In genomic region chr3:149618151-149619123, GRCh38 we compare ENCODE assay signal across 10 cellular contexts. TPM values are rescaled to one million over a fixed set of nuclear protein-coding genes. Genes with fewer than 3 reads are reported as not detected.
DNase-seq lines count a peak whose midpoint lies in the region; ATAC-seq, FAIRE-seq and TF ChIP-seq lines count a peak whose summit lies in the region.
"Had no signal": no experiment of that assay in that cellular context is flagged by ENCODE, and none has a peak within 500 bp of the region (broad histone marks: within the 10 kb centered on the region; RNA-seq: fewer than 3 reads in every experiment).

No MANE protein-coding gene starts in this region.

- H3K4me3 ChIP-seq in liver (ENCODE audit: low read depth in 1 of 3, low read length in 3 of 3) = no peak overlapping the region
- H3K4me3 ChIP-seq in HepG2 (replicated peaks in 1 of 3; ENCODE audit: insufficient read depth in 1 of 3, low read depth in 2 of 3, low read length in 3 of 3) = no peak overlapping the region
- H3K4me3 ChIP-seq in aorta (ENCODE audit: low read length in 2 of 2) = no peak overlapping the region
- no peak overlapping the region for H3K4me3 ChIP-seq in suprapubic skin

- peaks cover 20% of the 10 kb centered on the region for H4K20me1 ChIP-seq in HepG2 (ENCODE audit: insufficient read depth, low read length)

- BruUV-seq in HepG2 (replicated peaks; lab: Mats Ljungman, UMichigan) = no TSS peak

- no peak for FAIRE-seq in HepG2 (lab: Jason Lieb, UNC)
- FAIRE-seq: bronchial epithelial cell had no signal

- TF ChIP-seq POLR2A in HepG2 (IDR thresholded peaks at IDR 0.05; ENCODE audit: insufficient read depth in 1 of 2, low read depth in 2 of 2, low read length in 2 of 2) = no peak
- TF ChIP-seq POLR2A in suprapubic skin (IDR thresholded peaks at IDR 0.05) = no peak

- TF ChIP-seq CTCF in liver (IDR thresholded peaks at IDR 0.05; ENCODE audit: low read depth, low read length, missing input control) = no peak
- no peak for TF ChIP-seq CTCF in HepG2 (CRISPR knock-in tag; IDR thresholded peaks at IDR 0.05)
- TF ChIP-seq CTCF in endothelial cell (IDR thresholded peaks at IDR 0.05; ENCODE audit: unreplicated experiment) = no peak
- no peak for TF ChIP-seq CTCF in suprapubic skin (IDR thresholded peaks at IDR 0.05)

- H3K4me3 Mint-ChIP-seq in endothelial cell (ENCODE audit: unreplicated experiment) = peak overlapping the region; percentile 54
- H3K4me3 Mint-ChIP-seq in naive thymus-derived CD8-positive, alpha-beta T cell = no peak overlapping the region

- in situ Hi-C loops in HepG2 (cut with HindIII; ENCODE audit: extremely low pct_ligation_motif_present, low pct_unique_long_range_greater_than_20kb) = no loop called here

- no peak for ATAC-seq in HepG2
- peak; percentile 78 for ATAC-seq in aorta (ENCODE audit: low FRiP score)
- ATAC-seq in naive thymus-derived CD8-positive, alpha-beta T cell = no peak
- ATAC-seq in GM21717 (IDR thresholded peaks at IDR 0.05; ENCODE audit: unreplicated experiment) = no peak

- H3K9me3 Mint-ChIP-seq in endothelial cell (ENCODE audit: unreplicated experiment) = no peaks in the 10 kb centered on the region
- no peaks in the 10 kb centered on the region for H3K9me3 Mint-ChIP-seq in naive thymus-derived CD8-positive, alpha-beta T cell

- intact Hi-C loops in HepG2 (cut with micrococcal nuclease; ENCODE audit: unreplicated experiment) = no loop called here
- intact Hi-C loops in aorta (cut with DNase I) = loop anchor here in 1 of 2 donors (5.0 kb wide), 2 partner anchors 36 to 39 kb away; partner anchors contain the start of gene WWTR1

- peaks cover 97% of the 10 kb centered on the region for H3K79me2 ChIP-seq in HepG2 (ENCODE audit: insufficient read depth, low read length)

- TF ChIP-seq RAD21 in liver (IDR thresholded peaks at IDR 0.05) (no peak), HepG2 (CRISPR knock-in tag; IDR thresholded peaks at IDR 0.05) (no peak)

- no peak for TF ChIP-seq EP300 in HepG2 (IDR thresholded peaks at IDR 0.05; ENCODE audit: low read depth in 2 of 2, low read length in 2 of 2)
- no peak for TF ChIP-seq EP300 in HepG2 (CRISPR knock-in tag; IDR thresholded peaks at IDR 0.05; ENCODE audit: borderline replicate concordance)
- no peak for TF ChIP-seq EP300 in suprapubic skin (IDR thresholded peaks at IDR 0.05)

- H3K27me3 Mint-ChIP-seq in endothelial cell (ENCODE audit: unreplicated experiment) = peaks cover 6% of the 10 kb centered on the region
- peaks cover 4 to 26% (median 9%) of the 10 kb centered on the region in 5 donors for H3K27me3 Mint-ChIP-seq in naive thymus-derived CD8-positive, alpha-beta T cell

- H3K4me2 ChIP-seq in HepG2 (ENCODE audit: low read depth, low read length) = no peak overlapping the region

- peaks cover 2 to 9% (median 5%) of the 10 kb centered on the region in 4 donors for H3K4me1 ChIP-seq in liver (ENCODE audit: control insufficient read depth in 4 of 4, insufficient read depth in 4 of 4, low read length in 3 of 4)
- peaks cover 86% of the 10 kb centered on the region for H3K4me1 ChIP-seq in HepG2 (ENCODE audit: insufficient read depth, low read length)
- peaks cover 9 to 29% of the 10 kb centered on the region in 2 donors for H3K4me1 ChIP-seq in aorta (ENCODE audit: control insufficient read depth in 1 of 2, insufficient read depth in 2 of 2, low read length in 2 of 2)
- peaks cover 38% of the 10 kb centered on the region for H3K4me1 ChIP-seq in suprapubic skin

- H3K4me1 Mint-ChIP-seq in endothelial cell (ENCODE audit: unreplicated experiment) = peaks cover 90% of the 10 kb centered on the region
- H3K4me1 Mint-ChIP-seq in naive thymus-derived CD8-positive, alpha-beta T cell = peaks cover 0 to 4% (median 0%) of the 10 kb centered on the region in 4 donors

- DNase-seq in HepG2 (ENCODE audit: low spot score) = no peak
- DNase-seq in endothelial cell (ENCODE audit: low spot score) = no peak
- peak; percentile 87 for DNase-seq in lung microvascular endothelial cell (ENCODE audit: low read depth in 2 of 2)
- DNase-seq in aorta = peak; percentile 79 to 80
- no peak for DNase-seq in naive thymus-derived CD8-positive, alpha-beta T cell
- DNase-seq in suprapubic skin (ENCODE audit: low spot score in 2 of 2) = no peak
- DNase-seq: GOT3 had no signal

- POLR2A ChIA-PET in HepG2 (lab: Yijun Ruan, JAX) = interaction anchor here (1.3 kb wide), 1 partner anchor 9 kb away, joined by 6 read pairs; no protein-coding TSS in a partner anchor
- POLR2A ChIA-PET in naive thymus-derived CD8-positive, alpha-beta T cell (lab: Charles Lee) = no interaction called here

- H2AFZ ChIP-seq in HepG2 (ENCODE audit: low read length) = no peak overlapping the region

- H3K36me3 ChIP-seq in liver (ENCODE audit: control insufficient read depth in 4 of 4, insufficient read depth in 3 of 4, low read depth in 1 of 4, low read length in 3 of 4) (no peaks in the 10 kb centered on the region), HepG2 (replicated peaks in 1 of 2; ENCODE audit: control insufficient read depth in 1 of 2, insufficient read depth in 2 of 2, low read length in 2 of 2) (peaks cover 3 to 18% of the 10 kb centered on the region in 2 experiments; a peak in 4 of 5 replicates), aorta (ENCODE audit: control insufficient read depth in 1 of 2, insufficient read depth in 2 of 2, low read length in 1 of 2) (no peaks in the 10 kb centered on the region), suprapubic skin (no peaks in the 10 kb centered on the region)

- H3K9me3 ChIP-seq in liver (ENCODE audit: control insufficient read depth in 4 of 4, low read length in 3 of 4) (no peaks in the 10 kb centered on the region), HepG2 (ENCODE audit: low read length) (no peaks in the 10 kb centered on the region), aorta (ENCODE audit: control insufficient read depth, low read length) (no peaks in the 10 kb centered on the region), suprapubic skin (no peaks in the 10 kb centered on the region)

- H3K36me3 Mint-ChIP-seq in endothelial cell (ENCODE audit: low read depth, unreplicated experiment) = peaks cover 25% of the 10 kb centered on the region
- H3K36me3 Mint-ChIP-seq in naive thymus-derived CD8-positive, alpha-beta T cell = no peaks in the 10 kb centered on the region

- WGBS in liver = 74% methylated on average over 15 of the region's 15 CpGs
- 90% methylated on average over 15 of the region's 15 CpGs for WGBS in HepG2 (ENCODE audit: low lambda C conversion rate)
- WGBS in aorta, 2 donors = 6 to 7% methylated on average over 15 of the region's 15 CpGs
- 48% methylated on average over 15 of the region's 15 CpGs for WGBS in suprapubic skin

- H3K9ac ChIP-seq in liver (ENCODE audit: low read depth in 1 of 2, low read length in 2 of 2) (no peak overlapping the region), HepG2 (ENCODE audit: insufficient read depth, low read depth, low read length) (no peak overlapping the region)

- H3K27ac ChIP-seq in liver (ENCODE audit: low read depth in 1 of 2, low read length in 2 of 2) = no peak overlapping the region
- H3K27ac ChIP-seq in HepG2 (ENCODE audit: extremely low read length, insufficient read depth, low read length) = no peak overlapping the region
- peak overlapping the region; percentile 73 to 75 for H3K27ac ChIP-seq in aorta (ENCODE audit: low read depth in 1 of 2, low read length in 2 of 2)
- no peak overlapping the region for H3K27ac ChIP-seq in suprapubic skin

- no peak overlapping the region for H3K27ac Mint-ChIP-seq in endothelial cell (ENCODE audit: unreplicated experiment)
- H3K27ac Mint-ChIP-seq in naive thymus-derived CD8-positive, alpha-beta T cell = no peak overlapping the region

- CTCF ChIA-PET in HepG2 (lab: Yijun Ruan, JAX; ENCODE audit: low intra/inter-chr PET ratio, low total read pairs) = no interaction called here

- H3K27me3 ChIP-seq in liver (ENCODE audit: control insufficient read depth in 4 of 4, insufficient read depth in 4 of 4, low read length in 3 of 4) = no peaks in the 10 kb centered on the region
- H3K27me3 ChIP-seq in HepG2 (ENCODE audit: control insufficient read depth in 1 of 2, insufficient read depth in 2 of 2, low read length in 2 of 2) = no peaks in the 10 kb centered on the region
- no peaks in the 10 kb centered on the region for H3K27me3 ChIP-seq in aorta (ENCODE audit: control insufficient read depth in 1 of 2, insufficient read depth in 2 of 2, low read length in 1 of 2)
- H3K27me3 ChIP-seq in suprapubic skin = no peaks in the 10 kb centered on the region

TF ChIP-seq in liver, 16 proteins besides CTCF, POLR2A, EP300 and RAD21 (continues in another document):
- peak; percentile 59 for TF ChIP-seq NR2F2 (IDR thresholded peaks at IDR 0.05)

RNA-seq across cellular contexts. Expression of gene WWTR1, which starts 39.4 kb away (rescaled TPM):
- total RNA-seq in liver (10 to 100 TPM in 1 of 2 donors, 1 to 10 TPM in 1; 4.5 to 11.8 TPM), HepG2 (2016; rRNA removed; fragmentation: Illumina TruSeq; extraction: Trizol) (19.7 and 27.0 TPM in 2 replicates), endothelial cell (ENCODE audit: unreplicated experiment) (137 TPM), lung microvascular endothelial cell (124 and 142 TPM in 2 replicates), aorta (100 to 1,000 TPM; 148 to 225 TPM), suprapubic skin (10 to 100 TPM; 33.0 to 68.9 (median 52.1) TPM)
- polyA plus RNA-seq in liver (1 to 10 TPM; 8.9 to 9.2 TPM), HepG2 (2011; rRNA removed) (105 and 139 TPM in 2 replicates), aorta (100 to 1,000 TPM in 1 of 2 donors, 10 to 100 TPM in 1; 93.5 to 115 TPM)
- 3.0 and 4.5 TPM in 2 replicates for total RNA-seq in HepG2 (2016; cell fraction: cytosol; rRNA removed; fragmentation: Illumina TruSeq; extraction: Trizol; ENCODE audit: low read depth)
- total RNA-seq in HepG2 (2016; cell fraction: insoluble cytoplasmic fraction; rRNA removed; fragmentation: Illumina TruSeq; extraction: Trizol) = 18.2 and 25.1 TPM in 2 replicates
- 11.0 and 11.7 TPM in 2 replicates for total RNA-seq in HepG2 (2016; cell fraction: membrane; rRNA removed; fragmentation: Illumina TruSeq; extraction: Trizol)
- 22.2 and 23.3 TPM in 2 replicates for total RNA-seq in HepG2 (2016; cell fraction: nucleus; rRNA removed; fragmentation: Illumina TruSeq; extraction: Trizol)
- 87.9 and 94.0 TPM in 2 replicates for polyA plus RNA-seq in HepG2 (2011; cell fraction: cytosol; rRNA removed)
- 104 and 133 TPM in 2 replicates for polyA plus RNA-seq in HepG2 (2011; cell fraction: nucleus; rRNA removed)
- 75.0 and 83.3 TPM in 2 replicates for polyA plus RNA-seq in HepG2 (2012)
- polyA plus RNA-seq in HepG2 (2016; cell fraction: cytosol; fragmentation: Illumina TruSeq; extraction: Trizol; ENCODE audit: low read depth) = 5.5 and 5.7 TPM in 2 replicates
- 54.5 and 55.7 TPM in 2 replicates for polyA plus RNA-seq in HepG2 (2016; cell fraction: insoluble cytoplasmic fraction; fragmentation: Illumina TruSeq; extraction: Trizol; ENCODE audit: low read depth)
- 11.1 and 12.3 TPM in 2 replicates for polyA plus RNA-seq in HepG2 (2016; cell fraction: membrane; fragmentation: Illumina TruSeq; extraction: Trizol; ENCODE audit: low read depth)
- polyA plus RNA-seq in HepG2 (2016; cell fraction: nucleus; fragmentation: Illumina TruSeq; extraction: Trizol; ENCODE audit: insufficient read depth, low read depth) = 38.7 and 40.5 TPM in 2 replicates
- polyA minus RNA-seq in HepG2 (2011; rRNA and poly(A)+ RNA removed; ENCODE audit: low replicate concordance) = 71.2 and 129 TPM in 2 replicates
- 90.2 and 115 TPM in 2 replicates for polyA minus RNA-seq in HepG2 (2011; cell fraction: cytosol; rRNA and poly(A)+ RNA removed)
- 131 and 167 TPM in 2 replicates for polyA minus RNA-seq in HepG2 (2011; cell fraction: nucleus; rRNA and poly(A)+ RNA removed)
- total RNA-seq in naive thymus-derived CD8-positive, alpha-beta T cell = under 1 TPM; 0.57 to 0.58 TPM
- polyA plus RNA-seq in naive thymus-derived CD8-positive, alpha-beta T cell = under 1 TPM; 0.06 to 0.37 (median 0.10) TPM

Comparison
In these comparisons a context has a peak if more than half of its experiments do, and no peak if none do; other contexts are left out.
1. H3K27ac ChIP-seq: peak in aorta (2 of 2); none in liver (0 of 2), HepG2 (single experiment) and suprapubic skin (single experiment).
2. DNase-seq: peak in lung microvascular endothelial cell (2 of 2) and aorta (2 of 2); none in HepG2 (single experiment), endothelial cell (single experiment), naive thymus-derived CD8-positive, alpha-beta T cell (0 of 10) and suprapubic skin (0 of 2).